In genomic region chr11:102589047-102589459, GRCh38 we compare ENCODE assay signal across 10 cellular contexts. TPM values are rescaled to one million over a fixed set of nuclear protein-coding genes. Genes with fewer than 3 reads are reported as not detected.
A peak's percentile ranks its signal among the peaks of the same experiment; 100 is the strongest.
DNase-seq lines count a peak whose midpoint lies in the region; ATAC-seq and TF ChIP-seq lines count a peak whose summit lies in the region.
"Had no signal": no experiment of that assay in that cellular context is flagged by ENCODE, and none has a peak within 500 bp of the region (broad histone marks: within the 10 kb centered on the region; RNA-seq: fewer than 3 reads in every experiment).

No MANE protein-coding gene starts in this region.

- peaks cover 22% of the 10 kb centered on the region for H3K4me1 Mint-ChIP-seq in activated CD4-positive, alpha-beta memory T cell treated with anti-CD3 and anti-CD28 coated beads for 36 hours (ENCODE audit: low read depth)
- H3K4me1 Mint-ChIP-seq in activated CD4-positive, alpha-beta memory T cell treated with anti-CD3 and anti-CD28 coated beads, Interleukin-2, amount 10 ng/mL, durations not matched to agents 7 days and 5 days: peaks cover 7% of the 10 kb centered on the region
- H3K4me1 Mint-ChIP-seq in neural progenitor cell (no peaks in the 10 kb centered on the region), MCF 10A (ENCODE audit: insufficient read depth, unreplicated experiment) (no peaks in the 10 kb centered on the region)

- H2AFZ ChIP-seq in neural progenitor cell (replicated peaks) (no peak overlapping the region), GM23248 (no peak overlapping the region)

- H3K9me3 ChIP-seq in neural progenitor cell (ENCODE audit: low read depth) (no peaks in the 10 kb centered on the region), GM23248 (ENCODE audit: low read depth) (no peaks in the 10 kb centered on the region)

- TF ChIP-seq CTCF in neural progenitor cell (IDR thresholded peaks at IDR 0.05): no peak
- no peak for TF ChIP-seq CTCF in MCF 10A (IDR thresholded peaks at IDR 0.05; ENCODE audit: unreplicated experiment)

- H3K4me1 ChIP-seq in neural progenitor cell (peaks cover 6% of the 10 kb centered on the region), GM23248 (ENCODE audit: insufficient read depth) (no peaks in the 10 kb centered on the region)

- DNase-seq in activated CD4-positive, alpha-beta memory T cell treated with anti-CD3 and anti-CD28 coated beads for 36 hours: peak; percentile 77
- no peak for DNase-seq in activated CD4-positive, alpha-beta memory T cell treated with anti-CD3 and anti-CD28 coated beads, Interleukin-2, amount 10 ng/mL, durations not matched to agents 7 days and 5 days
- DNase-seq in stimulated activated CD4-positive, alpha-beta T cell treated with anti-CD3 and anti-CD28 coated beads, Interleukin-4, amount 100 ng/mL, for 24 hours: peak; percentile 37
- DNase-seq in neural progenitor cell (ENCODE audit: low spot score): no peak
- DNase-seq in GM23248: no peak
- no peak for DNase-seq in MCF 10A (ENCODE audit: unreplicated experiment)

- no peaks in the 10 kb centered on the region for H3K9me2 ChIP-seq in GM23248 (ENCODE audit: insufficient read depth)

- H3K9me3 Mint-ChIP-seq in activated CD4-positive, alpha-beta memory T cell treated with anti-CD3 and anti-CD28 coated beads for 36 hours: peaks cover 2% of the 10 kb centered on the region
- H3K9me3 Mint-ChIP-seq in activated CD4-positive, alpha-beta memory T cell treated with anti-CD3 and anti-CD28 coated beads, Interleukin-2, amount 10 ng/mL, durations not matched to agents 7 days and 5 days: peaks cover 5% of the 10 kb centered on the region
- H3K9me3 Mint-ChIP-seq in neural progenitor cell (no peaks in the 10 kb centered on the region), MCF 10A (ENCODE audit: unreplicated experiment) (no peaks in the 10 kb centered on the region)

- H3K36me3 ChIP-seq in neural progenitor cell (no peaks in the 10 kb centered on the region), GM23248 (ENCODE audit: low read depth) (no peaks in the 10 kb centered on the region)

- in situ Hi-C loops in GM23248 (cut with MboI): no loop called here

- peaks cover 1% of the 10 kb centered on the region for H3K36me3 Mint-ChIP-seq in activated CD4-positive, alpha-beta memory T cell treated with anti-CD3 and anti-CD28 coated beads for 36 hours
- no peaks in the 10 kb centered on the region for H3K36me3 Mint-ChIP-seq in activated CD4-positive, alpha-beta memory T cell treated with anti-CD3 and anti-CD28 coated beads, Interleukin-2, amount 10 ng/mL, durations not matched to agents 7 days and 5 days (ENCODE audit: low read depth)
- H3K36me3 Mint-ChIP-seq in neural progenitor cell: no peaks in the 10 kb centered on the region
- H3K36me3 Mint-ChIP-seq in MCF 10A (ENCODE audit: insufficient read depth, unreplicated experiment): no peaks in the 10 kb centered on the region

- H3K27ac ChIP-seq in neural progenitor cell (no peak overlapping the region), GM23248 (no peak overlapping the region)
- H3K27ac ChIP-seq: VCaP had no signal

- H4K20me1 ChIP-seq in neural progenitor cell (ENCODE audit: low read depth) (no peaks in the 10 kb centered on the region), GM23248 (ENCODE audit: insufficient read depth) (no peaks in the 10 kb centered on the region)

- 89 to 95% methylated on average over 2 of the region's 2 CpGs for WGBS in GM23248 (ENCODE audit: low coverage in 1 of 2, low lambda C conversion rate in 2 of 2, missing lambda C conversion rate in 2 of 2), 2 experiments

- H3K79me2 ChIP-seq in neural progenitor cell (ENCODE audit: low read depth) (no peaks in the 10 kb centered on the region), GM23248 (ENCODE audit: insufficient read depth) (no peaks in the 10 kb centered on the region)

- intact Hi-C loops in activated CD4-positive, alpha-beta memory T cell treated with anti-CD3 and anti-CD28 coated beads for 36 hours (cut with micrococcal nuclease): loop anchor here (1.0 to 2.0 kb wide), 4 partner anchors 9 to 25 kb away; no protein-coding TSS in a partner anchor
- intact Hi-C loops in MCF 10A (cut with micrococcal nuclease): no loop called here

- H3K27me3 ChIP-seq in neural progenitor cell: no peaks in the 10 kb centered on the region
- no peaks in the 10 kb centered on the region for H3K27me3 ChIP-seq in GM23248 (replicated peaks; ENCODE audit: insufficient read depth)

- H3K4me3 Mint-ChIP-seq in activated CD4-positive, alpha-beta memory T cell treated with anti-CD3 and anti-CD28 coated beads for 36 hours: no peak overlapping the region
- no peak overlapping the region for H3K4me3 Mint-ChIP-seq in activated CD4-positive, alpha-beta memory T cell treated with anti-CD3 and anti-CD28 coated beads, Interleukin-2, amount 10 ng/mL, durations not matched to agents 7 days and 5 days
- H3K4me3 Mint-ChIP-seq in neural progenitor cell (no peak overlapping the region), MCF 10A (ENCODE audit: unreplicated experiment) (no peak overlapping the region)

- no peaks in the 10 kb centered on the region for H3F3A ChIP-seq in neural progenitor cell (ENCODE audit: low read depth)
- no peaks in the 10 kb centered on the region for H3F3A ChIP-seq in GM23248 (ENCODE audit: insufficient read depth)

- no TSS peak for BruUV-seq in MCF 10A (replicated peaks; lab: Mats Ljungman, UMichigan)

- H3K27me3 Mint-ChIP-seq in activated CD4-positive, alpha-beta memory T cell treated with anti-CD3 and anti-CD28 coated beads for 36 hours: peaks cover 1% of the 10 kb centered on the region
- no peaks in the 10 kb centered on the region for H3K27me3 Mint-ChIP-seq in activated CD4-positive, alpha-beta memory T cell treated with anti-CD3 and anti-CD28 coated beads, Interleukin-2, amount 10 ng/mL, durations not matched to agents 7 days and 5 days
- H3K27me3 Mint-ChIP-seq in neural progenitor cell (ENCODE audit: insufficient read depth, low read depth): no peaks in the 10 kb centered on the region
- H3K27me3 Mint-ChIP-seq in MCF 10A (ENCODE audit: insufficient read depth, unreplicated experiment): no peaks in the 10 kb centered on the region

- H3K4me2 ChIP-seq in neural progenitor cell (no peak overlapping the region), GM23248 (ENCODE audit: unreplicated experiment) (no peak overlapping the region)

- CTCF ChIA-PET in activated CD4-positive, alpha-beta memory T cell treated with anti-CD3 and anti-CD28 coated beads for 36 hours (lab: Charles Lee): no interaction called here
- CTCF ChIA-PET in activated CD4-positive, alpha-beta memory T cell treated with anti-CD3 and anti-CD28 coated beads, Interleukin-2, amount 10 ng/mL, durations not matched to agents 7 days and 5 days (lab: Charles Lee): no interaction called here
- CTCF ChIA-PET in MCF 10A (lab: Yijun Ruan, JAX): no interaction called here

- peak; percentile 82 for ATAC-seq in GM21825 (IDR thresholded peaks at IDR 0.05; ENCODE audit: unreplicated experiment)
- ATAC-seq in HG03575 (IDR thresholded peaks at IDR 0.05; ENCODE audit: extremely low read depth, insufficient number of reproducible peaks, low FRiP score, unreplicated experiment): peak; percentile 73

- POLR2A ChIA-PET in activated CD4-positive, alpha-beta memory T cell treated with anti-CD3 and anti-CD28 coated beads for 36 hours (lab: Charles Lee): interaction anchor here (0.7 to 1.0 kb wide), 2 partner anchors 11 to 271 kb away, joined by 3 to 4 read pairs; no protein-coding TSS in a partner anchor
- POLR2A ChIA-PET in activated CD4-positive, alpha-beta memory T cell treated with anti-CD3 and anti-CD28 coated beads, Interleukin-2, amount 10 ng/mL, durations not matched to agents 7 days and 5 days (lab: Charles Lee): no interaction called here
- POLR2A ChIA-PET in MCF 10A (lab: Yijun Ruan, JAX): interaction anchor here (0.8 kb wide), 1 partner anchor 12 kb away, joined by 3 read pairs; no protein-coding TSS in a partner anchor

- H3K9ac ChIP-seq in neural progenitor cell: no peak overlapping the region
- no peak overlapping the region for H3K9ac ChIP-seq in GM23248

- H3K4me3 ChIP-seq in neural progenitor cell (no peak overlapping the region), GM23248 (no peak overlapping the region)

- peak overlapping the region; percentile 38 for H3K27ac Mint-ChIP-seq in activated CD4-positive, alpha-beta memory T cell treated with anti-CD3 and anti-CD28 coated beads for 36 hours
- H3K27ac Mint-ChIP-seq in activated CD4-positive, alpha-beta memory T cell treated with anti-CD3 and anti-CD28 coated beads, Interleukin-2, amount 10 ng/mL, durations not matched to agents 7 days and 5 days: no peak overlapping the region
- H3K27ac Mint-ChIP-seq in neural progenitor cell (no peak overlapping the region), MCF 10A (ENCODE audit: low read depth, unreplicated experiment) (no peak overlapping the region)

RNA-seq across cellular contexts. Expression of gene MMP20, which starts 36.1 kb away (rescaled TPM):
- not detected for total RNA-seq in activated CD4-positive, alpha-beta memory T cell treated with anti-CD3 and anti-CD28 coated beads for 36 hours
- total RNA-seq in activated CD4-positive, alpha-beta memory T cell treated with anti-CD3 and anti-CD28 coated beads, Interleukin-2, amount 10 ng/mL, durations not matched to agents 7 days and 5 days: not detected
- not detected in 2 replicates for total RNA-seq in neural progenitor cell (ENCODE audit: low replicate concordance)
- not detected in 2 replicates for total RNA-seq in GM23248 (2014; rRNA removed; shearing (Covaris generic))
- not detected in 2 replicates for polyA plus RNA-seq in GM23248 (2016; fragmentation: Nextera tagmentation; extraction: Ambion mirVana)
- not detected in 2 replicates for total RNA-seq in MCF 10A (2022)
- total RNA-seq: urinary bladder had no signal
- polyA plus RNA-seq: urinary bladder had no signal

RNA-seq across cellular contexts. Expression of gene MMP7, which starts 58.5 kb away (rescaled TPM):
- not detected for total RNA-seq in activated CD4-positive, alpha-beta memory T cell treated with anti-CD3 and anti-CD28 coated beads for 36 hours
- not detected for total RNA-seq in activated CD4-positive, alpha-beta memory T cell treated with anti-CD3 and anti-CD28 coated beads, Interleukin-2, amount 10 ng/mL, durations not matched to agents 7 days and 5 days
- total RNA-seq in neural progenitor cell (ENCODE audit: low replicate concordance) (not detected in 2 replicates), MCF 10A (2022) (not detected in 2 replicates)
- not detected in 2 replicates for total RNA-seq in GM23248 (2014; rRNA removed; shearing (Covaris generic))
- polyA plus RNA-seq in GM23248 (2016; fragmentation: Nextera tagmentation; extraction: Ambion mirVana): not detected in 2 replicates

Comparison
In these comparisons a context has a peak if more than half of its experiments do, and no peak if none do; other contexts are left out.
1. DNase-seq: peak in activated CD4-positive, alpha-beta memory T cell treated with anti-CD3 and anti-CD28 coated beads for 36 hours (single experiment) and stimulated activated CD4-positive, alpha-beta T cell treated with anti-CD3 and anti-CD28 coated beads, Interleukin-4, amount 100 ng/mL, for 24 hours (single experiment); none in activated CD4-positive, alpha-beta memory T cell treated with anti-CD3 and anti-CD28 coated beads, Interleukin-2, amount 10 ng/mL, durations not matched to agents 7 days and 5 days (single experiment), neural progenitor cell (single experiment), GM23248 (single experiment) and MCF 10A (single experiment).